Comparison of ENCODE assay signal across 8 cellular contexts in the genomic region with DNA sequence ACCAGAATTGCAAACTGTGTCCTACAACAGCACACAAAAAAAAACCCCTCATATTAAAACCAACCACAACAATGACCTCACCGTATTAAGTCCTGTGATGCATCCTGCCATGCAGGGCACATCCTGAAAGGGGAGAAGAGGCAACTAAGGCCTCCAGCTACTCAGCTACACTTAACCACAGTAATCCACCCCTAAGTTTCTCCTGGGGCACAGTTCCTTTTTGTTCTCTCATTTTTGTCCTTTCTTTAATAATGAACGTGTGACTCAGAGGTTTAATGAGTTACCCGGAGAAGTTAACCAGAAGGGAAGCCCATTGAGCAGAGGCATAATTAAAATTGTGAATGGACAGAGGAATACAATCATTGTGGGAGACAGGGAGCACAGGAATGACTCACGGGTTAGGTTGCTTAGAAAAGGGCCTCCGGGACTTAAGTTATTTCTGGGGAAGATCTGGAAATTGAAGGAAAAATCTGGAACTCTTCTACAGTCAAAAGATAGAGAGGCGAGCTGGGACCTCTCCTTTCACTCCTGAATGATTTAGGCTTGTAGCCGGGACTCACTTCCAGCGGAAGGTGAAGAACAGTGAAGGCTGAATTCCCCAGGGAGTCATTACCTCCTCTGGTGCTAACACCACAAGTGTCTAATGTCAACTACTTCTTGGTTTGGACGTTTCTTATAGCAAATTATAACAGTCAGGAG. TPM values are rescaled to one million over a fixed set of nuclear protein-coding genes. Genes with fewer than 3 reads are reported as not detected.
A peak's percentile ranks its signal among the peaks of the same experiment; 100 is the strongest.
DNase-seq lines count a peak whose midpoint lies in the region; ATAC-seq and TF ChIP-seq lines count a peak whose summit lies in the region.

No MANE protein-coding gene starts in this region.

- peak overlapping the region; percentile 81 for H3K9ac ChIP-seq in smooth muscle cell (ENCODE audit: low read depth)

- ATAC-seq in left lobe of liver, result no peak

- H3K9me3 ChIP-seq in smooth muscle cell (replicated peaks; ENCODE audit: low read depth) (no peaks in the 10 kb centered on the region), Peyer's patch (no peaks in the 10 kb centered on the region)

- 20% methylated on average over 9 of the region's 9 CpGs for WGBS in smooth muscle cell (ENCODE audit: low lambda C conversion rate)

- TF ChIP-seq CTCF in choroid plexus epithelial cell (conservative IDR thresholded peaks at IDR 0.05; ENCODE audit: low read depth, low read length) (no peak), smooth muscle cell (IDR thresholded peaks at IDR 0.05; ENCODE audit: borderline replicate concordance, insufficient read depth, poor library complexity, severe bottlenecking) (no peak), Peyer's patch (IDR thresholded peaks at IDR 0.05) (no peak)

- H3K79me2 ChIP-seq in smooth muscle cell (ENCODE audit: low read depth), result no peaks in the 10 kb centered on the region

- peak overlapping the region; percentile 94 for H3K27ac ChIP-seq in smooth muscle cell (ENCODE audit: low read depth)
- H3K27ac ChIP-seq in Peyer's patch, result no peak overlapping the region

- H3K4me3 ChIP-seq in choroid plexus epithelial cell (ENCODE audit: low read depth, low read length), result no peak overlapping the region
- H3K4me3 ChIP-seq in smooth muscle cell, result no peak overlapping the region
- no peak overlapping the region for H3K4me3 ChIP-seq in Peyer's patch

- H3K4me2 ChIP-seq in smooth muscle cell, result peak overlapping the region; percentile 55

- no peaks in the 10 kb centered on the region for H3K36me3 ChIP-seq in smooth muscle cell (ENCODE audit: low read depth)
- no peaks in the 10 kb centered on the region for H3K36me3 ChIP-seq in Peyer's patch

- peaks cover 14% of the 10 kb centered on the region for H3K4me1 ChIP-seq in smooth muscle cell (ENCODE audit: low read depth)
- H3K4me1 ChIP-seq in Peyer's patch, result no peaks in the 10 kb centered on the region

- no peak overlapping the region for H2AFZ ChIP-seq in smooth muscle cell (ENCODE audit: low read depth)

- TF ChIP-seq POLR2A in Peyer's patch (IDR thresholded peaks at IDR 0.05), result no peak

- DNase-seq in GM04503 (ENCODE audit: low read depth) (peak; percentile 86), GOT3 (lab: John Stamatoyannopoulos, UW) (peak; percentile 59), NCI-H146 treated with DMSO at 0.1 percent for 48 hours (lab: John Stamatoyannopoulos, UW; ENCODE audit: unreplicated experiment) (peak; percentile 15), choroid plexus epithelial cell (ENCODE audit: low read depth) (peak; percentile 89), smooth muscle cell (lab: John Stamatoyannopoulos, UW; ENCODE audit: unreplicated experiment) (no peak), left lobe of liver (ENCODE audit: low spot score) (no peak), NK-92 (lab: John Stamatoyannopoulos, UW; ENCODE audit: unreplicated experiment) (no peak), Peyer's patch (no peak)

- H4K20me1 ChIP-seq in smooth muscle cell (ENCODE audit: low read depth), result no peaks in the 10 kb centered on the region

- no peaks in the 10 kb centered on the region for H3K27me3 ChIP-seq in smooth muscle cell (ENCODE audit: low read depth)
- no peaks in the 10 kb centered on the region for H3K27me3 ChIP-seq in Peyer's patch

- peaks cover 5% of the 10 kb centered on the region for H3F3A ChIP-seq in smooth muscle cell (ENCODE audit: low read depth)

RNA-seq across cellular contexts. Expression of a gene that starts 36.9 kb away (rescaled TPM):
- total RNA-seq in smooth muscle cell (1.5 and 2.1 TPM in 2 replicates), left lobe of liver (2.6 TPM), Peyer's patch (1 to 10 TPM; 4.6 to 8.3 (median 6.5) TPM)
- polyA plus RNA-seq in smooth muscle cell, result 6.4 and 7.2 TPM in 2 replicates

Comparison
In these comparisons a context has a peak if more than half of its experiments do, and no peak if none do; other contexts are left out.
1. DNase-seq: peak in GM04503 (single experiment), GOT3 (single experiment), NCI-H146 treated with DMSO at 0.1 percent for 48 hours (single experiment) and choroid plexus epithelial cell (single experiment); none in smooth muscle cell (single experiment), left lobe of liver (single experiment), NK-92 (single experiment) and Peyer's patch (0 of 3).